18 cellular contexts compared by ENCODE assay signal in the genomic region with DNA sequence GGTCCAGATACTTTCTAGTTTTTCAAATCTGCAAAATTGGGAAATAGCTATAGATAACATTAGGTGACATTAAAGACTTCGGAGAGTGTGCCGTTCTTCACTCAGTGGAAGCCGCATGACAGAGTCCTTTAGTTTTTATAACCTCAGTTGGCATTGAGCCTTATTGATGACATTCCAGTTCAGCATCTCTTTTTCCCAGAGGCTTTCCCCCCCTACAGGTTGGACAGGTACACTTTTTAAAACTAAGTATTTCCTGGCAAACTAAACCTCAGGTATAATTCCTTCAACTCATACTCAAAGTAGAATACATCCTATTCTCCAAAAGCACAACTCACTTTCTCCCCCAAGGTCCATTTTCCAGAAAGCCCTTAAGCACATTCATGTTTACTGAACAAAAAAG. TPM values are rescaled to one million over a fixed set of nuclear protein-coding genes. Genes with fewer than 3 reads are reported as not detected.
"Had no signal": no experiment of that assay in that cellular context is flagged by ENCODE, and none has a peak within 500 bp of the region (broad histone marks: within the 10 kb centered on the region; RNA-seq: fewer than 3 reads in every experiment).

No MANE protein-coding gene starts in this region.

- ATAC-seq: activated CD8-positive, alpha-beta T cell treated with anti-CD3 and anti-CD28 coated beads for 36 hours; activated T-cell treated with anti-CD3 and anti-CD28 coated beads, Interleukin-2, amount 50 U/mL, for 72 hours had no signal

- H3K27ac ChIP-seq: parathyroid adenoma, WERI-Rb-1 had no signal

- H3K79me2 ChIP-seq: parathyroid adenoma had no signal

- DNase-seq: activated CD4-positive, alpha-beta T cell treated with anti-CD3 and anti-CD28 coated beads for 4 hours; activated CD8-positive, alpha-beta memory T cell treated with anti-CD3 and anti-CD28 coated beads, Interleukin-2, amount 50 U/mL, for 4 hours; activated CD8-positive, alpha-beta T cell treated with anti-CD3 and anti-CD28 coated beads for 36 hours; activated gamma-delta T cell treated with Interleukin-2 at 50 U/mL for 16 hours; activated naive CD8-positive, alpha-beta T cell treated with anti-CD3 and anti-CD28 coated beads for 36 hours; activated T-cell treated with anti-CD3 and anti-CD28 coated beads, Interleukin-2, amount 50 U/mL, for 72 hours; foreskin melanocyte; head of caudate nucleus; midbrain; naive thymus-derived CD4-positive, alpha-beta T cell; T1000; trophoblast cell; WERI-Rb-1 had no signal

- H3K4me1 ChIP-seq: parathyroid adenoma had no signal

- H3K9me3 ChIP-seq: esophagus muscularis mucosa had no signal

- H3K27me3 ChIP-seq: esophagus muscularis mucosa had no signal

- H2AFZ ChIP-seq: parathyroid adenoma had no signal

- H3K4me3 ChIP-seq: esophagus muscularis mucosa, lung had no signal

RNA-seq across cellular contexts. Expression of a gene that starts 58.7 kb away (rescaled TPM):
- total RNA-seq: activated CD8-positive, alpha-beta T cell treated with anti-CD3 and anti-CD28 coated beads for 36 hours; activated naive CD8-positive, alpha-beta T cell treated with anti-CD3 and anti-CD28 coated beads for 36 hours; activated T-cell treated with anti-CD3 and anti-CD28 coated beads, Interleukin-2, amount 50 U/mL, for 72 hours; bronchial epithelial cell; renal cortical epithelial cell had no signal
